16 cellular contexts compared by ENCODE assay signal in the genomic region with DNA sequence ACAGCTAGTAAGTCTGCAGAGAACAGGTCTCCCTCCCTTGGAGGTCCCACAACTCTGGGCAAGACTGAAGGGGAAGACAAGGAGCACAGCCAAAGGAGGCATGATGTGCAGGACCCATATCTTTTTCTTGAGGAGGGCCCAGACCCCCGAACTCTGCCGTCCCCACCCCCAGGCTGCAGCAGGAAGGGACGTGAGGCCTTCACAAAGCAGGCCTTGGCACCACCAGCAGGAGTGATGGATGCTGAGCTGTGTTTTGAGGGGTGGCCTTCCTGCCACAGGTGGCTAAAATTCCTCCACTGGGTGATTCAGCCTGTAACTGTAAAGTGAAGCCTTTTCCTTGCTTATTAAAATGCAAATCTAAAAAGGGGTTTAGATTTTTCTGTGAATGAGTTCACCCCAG. TPM values are rescaled to one million over a fixed set of nuclear protein-coding genes. Genes with fewer than 3 reads are reported as not detected.
DNase-seq lines count a peak whose midpoint lies in the region; ATAC-seq and TF ChIP-seq lines count a peak whose summit lies in the region.
"Had no signal": no experiment of that assay in that cellular context is flagged by ENCODE, and none has a peak within 500 bp of the region (broad histone marks: within the 10 kb centered on the region; RNA-seq: fewer than 3 reads in every experiment).

No MANE protein-coding gene starts in this region.

- peak; percentile 50 for DNase-seq in cardiac septum (ENCODE audit: low spot score)
- DNase-seq in Right ventricle myocardium inferior (ENCODE audit: missing footprints), result no peak
- DNase-seq in RWPE1 (ENCODE audit: low spot score), result no peak
- no peak for DNase-seq in epithelial cell of prostate (ENCODE audit: low read depth, low spot score)
- no peak for DNase-seq in foreskin fibroblast
- DNase-seq: ACHN; CD4-positive, alpha-beta T cell; DMS153; DMS79; GDM1; GOT3 had no signal

- POLR2A ChIA-PET in RWPE1 (lab: Yijun Ruan, JAX; ENCODE audit: low non-redundant PET), result no interaction called here

- ATAC-seq in Right ventricle myocardium inferior (no peak), HG03469 (IDR thresholded peaks at IDR 0.05; ENCODE audit: unreplicated experiment) (no peak), HG03045 (IDR thresholded peaks at IDR 0.05; ENCODE audit: unreplicated experiment) (no peak)

- no peak for TF ChIP-seq CTCF in RWPE1 (conservative IDR thresholded peaks at IDR 0.05; ENCODE audit: low read depth)
- no peak for TF ChIP-seq CTCF in foreskin fibroblast (IDR thresholded peaks at IDR 0.05; ENCODE audit: low read depth, low read length)

- no peak overlapping the region for H3K4me3 ChIP-seq in foreskin fibroblast (ENCODE audit: low read depth in 1 of 2, low read length in 2 of 2)

- CTCF ChIA-PET in RWPE1 (lab: Yijun Ruan, JAX), result interaction anchor here (0.5 to 1.7 kb wide), 4 partner anchors 8 to 103 kb away, joined by 3 to 5 read pairs (median 3); partner anchors contain the start of gene PLA2G4D

- intact Hi-C loops in cardiac septum (cut with DNase I), result no loop called here
- intact Hi-C loops in Right ventricle myocardium inferior (cut with DNase I), result no loop called here

- H3K27ac ChIP-seq in RWPE1 (peak overlapping the region; percentile 55), epithelial cell of prostate (peak overlapping the region; percentile 94)
- H3K27ac ChIP-seq: C4-2B had no signal

RNA-seq across cellular contexts. Expression of gene PLA2G4D, which starts 8.6 kb away (rescaled TPM):
- total RNA-seq in cardiac septum, result not detected
- not detected for total RNA-seq in Right ventricle myocardium inferior
- total RNA-seq: Caco-2; CD4-positive, alpha-beta T cell; Daoy had no signal
